35 cellular contexts compared by ENCODE assay signal in genomic region chr5:179362355-179362754, GRCh38. TPM values are rescaled to one million over a fixed set of nuclear protein-coding genes. Genes with fewer than 3 reads are reported as not detected.
"Had no signal": no experiment of that assay in that cellular context is flagged by ENCODE, and none has a peak within 500 bp of the region (broad histone marks: within the 10 kb centered on the region; RNA-seq: fewer than 3 reads in every experiment).

No MANE protein-coding gene starts in this region.

- H3K27me3 ChIP-seq: adrenal gland, colonic mucosa, SJCRH30 had no signal

- H3K4me3 ChIP-seq: adrenal gland, colonic mucosa, SJCRH30, SK-N-MC had no signal

- FAIRE-seq: bronchial epithelial cell, TTC549 had no signal

- H3K27ac ChIP-seq: adrenal gland, colonic mucosa, SJCRH30, SK-N-MC had no signal

- H3K36me3 ChIP-seq: adrenal gland, colonic mucosa, SJCRH30 had no signal

- ATAC-seq: activated CD4-positive, alpha-beta T cell treated with anti-CD3 and anti-CD28 coated beads for 36 hours; activated CD4-positive, CD25-positive, alpha-beta regulatory T cell treated with anti-CD3 and anti-CD28 coated beads, Interleukin-2, amount 50 U/mL, for 24 hours; activated naive CD4-positive, alpha-beta T cell treated with anti-CD3 and anti-CD28 coated beads, Interleukin-2, amount 50 U/mL, for 72 hours; activated T-cell treated with anti-CD3 and anti-CD28 coated beads, Interleukin-2, amount 50 U/mL, for 4 hours; Panc1; WTC11 had no signal

- H3K4me1 ChIP-seq: colonic mucosa, SJCRH30 had no signal

- DNase-seq: activated CD4-positive, alpha-beta memory T cell treated with anti-CD3 and anti-CD28 coated beads for 36 hours; activated CD4-positive, alpha-beta T cell treated with anti-CD3 and anti-CD28 coated beads for 36 hours; activated CD4-positive, alpha-beta T cell treated with anti-CD3 and anti-CD28 coated beads, Interleukin-2, amount 50 U/mL, for 1 hour; activated CD8-positive, alpha-beta memory T cell treated with anti-CD3 and anti-CD28 coated beads, Interleukin-2, amount 50 U/mL, for 4 hours; activated gamma-delta T cell treated with Interleukin-2 at 50 U/mL for 16 hours; activated naive CD4-positive, alpha-beta T cell treated with anti-CD3 and anti-CD28 coated beads for 36 hours; activated T-cell treated with anti-CD3 and anti-CD28 coated beads for 4 hours; activated T-cell treated with anti-CD3 and anti-CD28 coated beads, Interleukin-2, amount 50 U/mL, for 4 hours; adrenal gland; anterior cingulate cortex; central memory CD4-positive, alpha-beta T cell; colonic mucosa; MM.1S; NCI-H1092 treated with DMSO at 0.1 percent for 48 hours; NCI-H1417; NCI-H146; NCI-H187; NCI-H2029 treated with DMSO at 0.1 percent for 48 hours; NCI-H2107; NCI-H2171; NCI-H510A; NCI-H526; NCI-H774; SHP77; SJCRH30 had no signal

- H3K9me3 ChIP-seq: adrenal gland, colonic mucosa, SJCRH30 had no signal

RNA-seq across cellular contexts. Expression of gene ADAMTS2, which starts 17.1 kb away (rescaled TPM):
- total RNA-seq: activated CD4-positive, alpha-beta memory T cell treated with anti-CD3 and anti-CD28 coated beads for 36 hours; activated CD4-positive, alpha-beta T cell treated with anti-CD3 and anti-CD28 coated beads for 36 hours; activated naive CD4-positive, alpha-beta T cell treated with anti-CD3 and anti-CD28 coated beads for 36 hours; activated naive CD4-positive, alpha-beta T cell treated with anti-CD3 and anti-CD28 coated beads, Interleukin-2, amount 50 U/mL, for 72 hours; activated T-helper 1 cell treated with anti-CD3 and anti-CD28 coated beads, Interleukin-12 subunit alpha, Interleukin-12 subunit beta, Interleukin-2, Interleukin-4 antibody, amounts not matched to agents 30 ng/mL and 10 ng/mL and 1 ng/mL, durations not matched to agents 14 hours and 24 hours and 36 hours; SJCRH30; T-helper 1 cell treated with Interleukin-12 subunit alpha and Interleukin-12 subunit beta and Interleukin-4 antibody, amounts not matched to agents 30 ng/mL and 1 ng/mL, for 36 hours; T-helper 2 cell treated with Interferon-gamma antibody and Interleukin-4, amounts not matched to agents 100 ng/mL and 5 ng/mL, for 36 hours had no signal
